In genomic region chr20:31870703-31871601, GRCh38 we compare ENCODE assay signal across 8 cellular contexts. TPM values are rescaled to one million over a fixed set of nuclear protein-coding genes. Genes with fewer than 3 reads are reported as not detected.
A peak's percentile ranks its signal among the peaks of the same experiment; 100 is the strongest.
DNase-seq lines count a peak whose midpoint lies in the region; ATAC-seq, FAIRE-seq and TF ChIP-seq lines count a peak whose summit lies in the region.

No MANE protein-coding gene starts in this region.

- intact Hi-C loops in endothelial cell of umbilical vein (cut with micrococcal nuclease) (no loop called here), pancreas (cut with DNase I) (no loop called here), posterior cingulate gyrus (cut with DNase I) (loop anchor here (5.0 kb wide), 1 partner anchor 81 kb away; the partner anchor contains the start of gene PDRG1)

- H3K36me3 ChIP-seq in endothelial cell of umbilical vein (ENCODE audit: control insufficient read depth in 2 of 2, extremely low read depth in 1 of 2, insufficient read depth in 2 of 2, low read length in 2 of 2) (no peaks in the 10 kb centered on the region), pancreas (no peaks in the 10 kb centered on the region)

- DNase-seq in COLO668 (lab: John Stamatoyannopoulos, UW; ENCODE audit: unreplicated experiment) (peak; percentile 25), NCI-H2227 treated with DMSO at 0.1 percent for 48 hours (lab: John Stamatoyannopoulos, UW) (peak; percentile 10), endothelial cell of umbilical vein (ENCODE audit: low read depth, low spot score) (no peak), pancreas (no peak), erythroblast (lab: John Stamatoyannopoulos, UW) (no peak), amniotic stem cell (lab: John Stamatoyannopoulos, UW) (no peak), posterior cingulate gyrus (no peak)

- H3K4me2 ChIP-seq in endothelial cell of umbilical vein (ENCODE audit: insufficient read depth, low read length) = peak overlapping the region; percentile 19

- H3K27ac ChIP-seq in endothelial cell of umbilical vein (ENCODE audit: insufficient read depth, low read depth, low read length) (no peak overlapping the region), pancreas (peak overlapping the region in 2 of 4 donors; percentile 20 to 35)

- H3K4me3 ChIP-seq in endothelial cell of umbilical vein (replicated peaks in 1 of 3; ENCODE audit: insufficient read depth in 1 of 3, low read depth in 1 of 3, low read length in 3 of 3) (peak overlapping the region in 1 of 3 experiments; percentile 41), pancreas (peak overlapping the region; percentile 55 to 82 (median 73))

- FAIRE-seq in endothelial cell of umbilical vein (lab: Jason Lieb, UNC) (no peak), pancreas (lab: Jason Lieb, UNC) (no peak)

- H3K9ac ChIP-seq in endothelial cell of umbilical vein (replicated peaks; ENCODE audit: extremely low read depth, insufficient read depth, low read length) = peak overlapping the region; percentile 17

- no peaks in the 10 kb centered on the region for H3K9me3 ChIP-seq in endothelial cell of umbilical vein (replicated peaks; ENCODE audit: control insufficient read depth, insufficient read depth, low read length)
- no peaks in the 10 kb centered on the region for H3K9me3 ChIP-seq in pancreas

- TF ChIP-seq CTCF in endothelial cell of umbilical vein (IDR thresholded peaks at IDR 0.05; ENCODE audit: extremely low read depth in 1 of 2, insufficient read depth in 1 of 2, low read depth in 1 of 2, low read length in 2 of 2) (no peak), pancreas (IDR thresholded peaks at IDR 0.05) (no peak)

- CTCF ChIA-PET in endothelial cell of umbilical vein (lab: Charles Lee) = interaction anchor here (1.2 to 2.1 kb wide), 4 partner anchors 11 to 160 kb away, joined by 3 to 10 read pairs (median 5); no protein-coding TSS in a partner anchor

- no peaks in the 10 kb centered on the region for H3K79me2 ChIP-seq in endothelial cell of umbilical vein (ENCODE audit: control insufficient read depth, insufficient read depth, low read length)

- no TSS peak for BruUV-seq in endothelial cell of umbilical vein (replicated peaks; lab: Mats Ljungman, UMichigan)

- WGBS in pancreas, 2 donors = 7 to 10% methylated on average over 18 to 25 of the region's 25 CpGs

- peaks cover 30 to 32% of the 10 kb centered on the region in 2 experiments for H3K27me3 ChIP-seq in endothelial cell of umbilical vein (ENCODE audit: control insufficient read depth in 2 of 2, insufficient read depth in 2 of 2, low read length in 2 of 2)
- H3K27me3 ChIP-seq in pancreas = no peaks in the 10 kb centered on the region

- dilution Hi-C loops in endothelial cell of umbilical vein (cut with MboI; ENCODE audit: extremely low pct_ligation_motif_present, low sequenced_read_pairs) = no loop called here

- H4K20me1 ChIP-seq in endothelial cell of umbilical vein (replicated peaks; ENCODE audit: control insufficient read depth, extremely low read depth, insufficient read depth, low read length) = no peaks in the 10 kb centered on the region

- POLR2A ChIA-PET in endothelial cell of umbilical vein (lab: Charles Lee) = no interaction called here

- peak overlapping the region; percentile 50 for H2AFZ ChIP-seq in endothelial cell of umbilical vein (ENCODE audit: low read depth, low read length)

- no peaks in the 10 kb centered on the region for H3K9me1 ChIP-seq in endothelial cell of umbilical vein (replicated peaks; ENCODE audit: control insufficient read depth, extremely low read depth, insufficient read depth, low read length)

- H3K4me1 ChIP-seq in endothelial cell of umbilical vein (ENCODE audit: control insufficient read depth, extremely low read depth, insufficient read depth, low read length) (no peaks in the 10 kb centered on the region), pancreas (no peaks in the 10 kb centered on the region)

- ATAC-seq in pancreas = peak; percentile 58 to 68 (median 60)
- ATAC-seq in HG02884 (IDR thresholded peaks at IDR 0.05; ENCODE audit: unreplicated experiment) = no peak

- no peak for TF ChIP-seq POLR2A in endothelial cell of umbilical vein (IDR thresholded peaks at IDR 0.05; ENCODE audit: low read depth, low read length)
- no peak for TF ChIP-seq POLR2A in erythroblast (IDR thresholded peaks at IDR 0.05; ENCODE audit: low read length)

TF ChIP-seq in endothelial cell of umbilical vein, 7 proteins besides CTCF, POLR2A, EP300 and RAD21:
- TF ChIP-seq JUN (IDR thresholded peaks at IDR 0.05; ENCODE audit: borderline replicate concordance, insufficient read depth, insufficient read length, low read depth) (no peak), EZH2 (IDR thresholded peaks at IDR 0.05; ENCODE audit: borderline replicate concordance, low read depth, low read length, severe bottlenecking) (peak; percentile 90)

RNA-seq across cellular contexts. Expression of gene TTLL9, which starts 0.5 kb away (rescaled TPM):
- total RNA-seq in endothelial cell of umbilical vein (not detected in 2 replicates), pancreas (under 1 TPM in 5 of 6 donors, not detected in 1; 0.14 to 0.41 (median 0.29) TPM)
- polyA plus RNA-seq in endothelial cell of umbilical vein (0.03 TPM in 1 of 2 replicates, not detected in the other), pancreas (1 to 10 TPM in 1 of 2 donors, under 1 TPM in 1; 0.68 to 1.4 TPM)
- 0.04 and 0.10 TPM in 2 replicates for polyA plus RNA-seq in endothelial cell of umbilical vein (2011; cell fraction: cytosol; rRNA removed)
- 0.37 and 0.53 TPM in 2 replicates for polyA plus RNA-seq in endothelial cell of umbilical vein (2011; cell fraction: nucleus; rRNA removed)
- 0.08 TPM in 1 of 2 replicates, not detected in the other for polyA plus RNA-seq in endothelial cell of umbilical vein (2012)
- 0.55 TPM in 1 of 2 replicates, not detected in the other for polyA minus RNA-seq in endothelial cell of umbilical vein
- polyA minus RNA-seq in endothelial cell of umbilical vein (2011; cell fraction: cytosol; rRNA and poly(A)+ RNA removed) = not detected
- polyA minus RNA-seq in endothelial cell of umbilical vein (2011; cell fraction: nucleus; rRNA and poly(A)+ RNA removed) = not detected in 2 replicates

RNA-seq across cellular contexts. Expression of gene DUSP15, which starts 0.6 kb away (rescaled TPM):
- total RNA-seq in endothelial cell of umbilical vein (0.62 TPM in 1 of 2 replicates, not detected in the other), pancreas (1 to 10 TPM in 3 of 6 donors, under 1 TPM in 3; 0.35 to 1.6 (median 1.1) TPM)
- polyA plus RNA-seq in endothelial cell of umbilical vein (0.33 and 0.75 TPM in 2 replicates), pancreas (1 to 10 TPM; 2.5 to 4.3 TPM)
- polyA plus RNA-seq in endothelial cell of umbilical vein (2011; cell fraction: cytosol; rRNA removed) = 0.12 and 0.27 TPM in 2 replicates
- 0.16 and 0.35 TPM in 2 replicates for polyA plus RNA-seq in endothelial cell of umbilical vein (2011; cell fraction: nucleus; rRNA removed)
- polyA plus RNA-seq in endothelial cell of umbilical vein (2012) = 0.16 and 0.19 TPM in 2 replicates
- not detected in 2 replicates for polyA minus RNA-seq in endothelial cell of umbilical vein
- not detected for polyA minus RNA-seq in endothelial cell of umbilical vein (2011; cell fraction: cytosol; rRNA and poly(A)+ RNA removed)
- polyA minus RNA-seq in endothelial cell of umbilical vein (2011; cell fraction: nucleus; rRNA and poly(A)+ RNA removed) = not detected in 2 replicates

RNA-seq across cellular contexts. Expression of gene FOXS1, which starts 25.5 kb away (rescaled TPM):
- not detected in 2 replicates for total RNA-seq in endothelial cell of umbilical vein
- polyA plus RNA-seq in endothelial cell of umbilical vein = 0.81 and 0.84 TPM in 2 replicates
- 0.35 and 0.56 TPM in 2 replicates for polyA plus RNA-seq in endothelial cell of umbilical vein (2011; cell fraction: cytosol; rRNA removed)
- 0.14 and 0.41 TPM in 2 replicates for polyA plus RNA-seq in endothelial cell of umbilical vein (2011; cell fraction: nucleus; rRNA removed)
- 0.13 and 0.26 TPM in 2 replicates for polyA plus RNA-seq in endothelial cell of umbilical vein (2012)
- polyA minus RNA-seq in endothelial cell of umbilical vein = 0.22 TPM in 1 of 2 replicates, not detected in the other
- not detected for polyA minus RNA-seq in endothelial cell of umbilical vein (2011; cell fraction: cytosol; rRNA and poly(A)+ RNA removed)
- 0.87 and 0.96 TPM in 2 replicates for polyA minus RNA-seq in endothelial cell of umbilical vein (2011; cell fraction: nucleus; rRNA and poly(A)+ RNA removed)
- total RNA-seq in pancreas = 1 to 10 TPM in 1 of 6 donors, under 1 TPM in 3, not detected in 2; 0.16 to 1.1 (median 0.53) TPM
- 1 to 10 TPM in 1 of 2 donors, under 1 TPM in 1; 0.91 to 1.7 TPM for polyA plus RNA-seq in pancreas

RNA-seq across cellular contexts. Expression of gene MYLK2, which starts 51.8 kb away (rescaled TPM):
- 2.7 and 3.2 TPM in 2 replicates for total RNA-seq in endothelial cell of umbilical vein
- polyA plus RNA-seq in endothelial cell of umbilical vein = 2.6 and 3.7 TPM in 2 replicates
- polyA plus RNA-seq in endothelial cell of umbilical vein (2011; cell fraction: cytosol; rRNA removed) = 2.3 and 2.8 TPM in 2 replicates
- 3.6 and 4.3 TPM in 2 replicates for polyA plus RNA-seq in endothelial cell of umbilical vein (2011; cell fraction: nucleus; rRNA removed)
- 1.5 and 1.6 TPM in 2 replicates for polyA plus RNA-seq in endothelial cell of umbilical vein (2012)
- 1.7 and 1.9 TPM in 2 replicates for polyA minus RNA-seq in endothelial cell of umbilical vein
- not detected for polyA minus RNA-seq in endothelial cell of umbilical vein (2011; cell fraction: cytosol; rRNA and poly(A)+ RNA removed)
- polyA minus RNA-seq in endothelial cell of umbilical vein (2011; cell fraction: nucleus; rRNA and poly(A)+ RNA removed) = 1.5 and 1.6 TPM in 2 replicates
- 10 to 100 TPM in 1 of 6 donors, 1 to 10 TPM in 5; 1.8 to 10.8 (median 3.8) TPM for total RNA-seq in pancreas
- 1 to 10 TPM; 3.8 to 4.8 TPM for polyA plus RNA-seq in pancreas

Comparison
In these comparisons a context has a peak if more than half of its experiments do, and no peak if none do; other contexts are left out.
1. DNase-seq: peak in COLO668 (single experiment) and NCI-H2227 treated with DMSO at 0.1 percent for 48 hours (single experiment); none in endothelial cell of umbilical vein (single experiment), pancreas (0 of 6), erythroblast (0 of 2), amniotic stem cell (single experiment) and posterior cingulate gyrus (0 of 10).